Comparison of ENCODE assay signal across 23 cellular contexts in the genomic region with DNA sequence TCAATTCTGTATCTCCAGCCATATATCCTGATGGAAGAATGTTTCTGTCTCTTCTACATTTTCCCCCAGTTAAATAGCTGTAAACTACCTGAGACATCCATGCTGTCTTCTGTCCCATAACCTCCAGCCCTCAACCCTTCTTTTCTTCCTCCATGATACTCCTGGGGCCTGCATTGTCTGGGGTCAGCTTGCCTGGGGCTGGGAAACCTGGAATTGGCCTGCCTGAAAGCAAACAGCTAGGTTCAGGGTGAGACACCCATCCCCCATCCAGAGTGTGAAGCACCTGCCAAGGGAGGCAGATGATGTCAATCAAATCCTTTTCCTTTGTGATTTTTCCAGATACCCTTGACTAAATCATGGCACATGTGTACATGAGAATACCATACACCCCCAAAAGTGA.
"Had no signal": no experiment of that assay in that cellular context is flagged by ENCODE, and none has a peak within 500 bp of the region (broad histone marks: within the 10 kb centered on the region; RNA-seq: fewer than 3 reads in every experiment).

No MANE protein-coding gene starts in this region.

- H3K4me1 ChIP-seq: esophagus squamous epithelium, gastroesophageal sphincter, lower lobe of right lung, psoas muscle, right lobe of liver, upper lobe of right lung, vagina had no signal

- H3K4me3 ChIP-seq: esophagus squamous epithelium, gastroesophageal sphincter, left ventricle myocardium inferior, lower lobe of right lung, psoas muscle, right lobe of liver, testis, tibial nerve, upper lobe of right lung, vagina had no signal

- H3K27me3 ChIP-seq: gastroesophageal sphincter, neutrophil, right lobe of liver, testis, tibial nerve, upper lobe of right lung, vagina had no signal

- DNase-seq: effector memory CD4-positive, alpha-beta T cell; esophagus squamous epithelium; foreskin fibroblast; glutamatergic neuron; kidney; left cardiac atrium; left ventricle myocardium inferior; lower lobe of right lung; naive B cell; psoas muscle; retina; right lobe of liver; stimulated activated CD4-positive, alpha-beta T cell treated with anti-CD3 and anti-CD28 coated beads, Interleukin-4, amount 100 ng/mL, for 1 hour; stimulated activated CD8-positive, alpha-beta memory T cell treated with anti-CD3 and anti-CD28 coated beads, Interleukin-4, amount 100 ng/mL, for 48 hours; stimulated activated naive B cell treated with anti-CD40 and anti-IgM and Interleukin-4, amounts not matched to agents 10 μg/mL and 1 μg/mL and 100 μg/mL, for 72 hours; stimulated activated naive CD8-positive, alpha-beta T cell treated with anti-CD3 and anti-CD28 coated beads, Interleukin-15, amount 100 ng/mL, for 72 hours; testis; upper lobe of right lung had no signal

- H3K9me3 ChIP-seq: esophagus squamous epithelium, gastroesophageal sphincter, left ventricle myocardium inferior, lower lobe of right lung, neutrophil, psoas muscle, right lobe of liver, testis, tibial nerve, upper lobe of right lung, vagina had no signal

- H3K27ac ChIP-seq: epithelial cell of prostate, esophagus squamous epithelium, gastroesophageal sphincter, left ventricle myocardium inferior, lower lobe of right lung, neutrophil, psoas muscle, right lobe of liver, testis, tibial nerve, upper lobe of right lung, vagina had no signal

- H3K36me3 ChIP-seq: esophagus squamous epithelium, gastroesophageal sphincter, left ventricle myocardium inferior, lower lobe of right lung, neutrophil, right lobe of liver, tibial nerve, upper lobe of right lung, vagina had no signal
